17 cellular contexts compared by ENCODE assay signal in the genomic region with DNA sequence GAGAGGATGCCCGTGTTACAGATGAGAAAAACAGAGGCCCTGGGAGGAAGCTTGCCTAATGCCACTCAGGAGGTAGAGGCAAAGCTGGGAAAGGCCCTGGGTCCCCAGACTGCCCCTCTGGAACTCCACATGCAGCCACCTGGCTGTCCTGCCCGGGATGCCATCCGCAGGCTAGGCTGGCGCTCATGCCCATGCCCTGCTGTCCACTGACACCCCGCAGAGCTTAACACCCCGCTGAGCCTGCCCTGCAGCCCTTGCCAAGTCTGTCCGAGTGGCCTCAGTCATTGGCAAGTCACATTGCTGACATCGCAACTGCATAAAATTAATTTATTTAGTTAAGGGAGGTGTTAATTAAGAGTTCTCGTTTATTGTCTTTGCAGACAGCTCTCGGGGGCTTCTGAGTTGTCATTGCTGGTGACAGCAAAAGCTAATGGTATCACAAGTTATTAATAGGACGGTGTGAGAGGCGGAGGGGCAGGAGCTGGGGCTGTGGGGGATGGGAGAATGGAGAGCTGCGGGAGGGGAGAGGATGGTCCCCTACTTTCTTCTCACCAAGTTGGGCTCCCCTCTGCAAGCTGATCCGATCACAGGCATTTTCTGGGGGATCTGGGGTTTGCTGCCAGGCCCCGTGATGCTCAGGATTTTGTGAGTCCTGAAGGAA. TPM values are rescaled to one million over a fixed set of nuclear protein-coding genes. Genes with fewer than 3 reads are reported as not detected.
DNase-seq lines count a peak whose midpoint lies in the region; ATAC-seq, FAIRE-seq and TF ChIP-seq lines count a peak whose summit lies in the region.
"Had no signal": no experiment of that assay in that cellular context is flagged by ENCODE, and none has a peak within 500 bp of the region (broad histone marks: within the 10 kb centered on the region; RNA-seq: fewer than 3 reads in every experiment).

No MANE protein-coding gene starts in this region.

- H3K27me3 ChIP-seq in left ventricle myocardium inferior (ENCODE audit: low read depth) (no peaks in the 10 kb centered on the region), neuronal stem cell (ENCODE audit: control insufficient read depth in 3 of 3, insufficient read depth in 3 of 3, low read depth in 1 of 3, low read length in 3 of 3) (peaks cover 0 to 20% (median 0%) of the 10 kb centered on the region in 3 experiments), HAP-1 (ENCODE audit: low read depth) (peaks cover 4% of the 10 kb centered on the region; the same call in 1 of the 2 replicates)
- H3K27me3 ChIP-seq: BLaER1 had no signal

- H2BK5ac ChIP-seq in neuronal stem cell (ENCODE audit: low read length), result no peak overlapping the region

- DNase-seq in Right ventricle myocardium inferior (ENCODE audit: missing footprints) (no peak), cardiac septum (ENCODE audit: low spot score) (no peak), left ventricle myocardium inferior (peak; percentile 33), neuronal stem cell (ENCODE audit: low spot score) (no peak), GM12892 (ENCODE audit: insufficient read length) (no peak), islet precursor cell (no peak), HAP-1 (ENCODE audit: low spot score in 2 of 2) (no peak)
- no peak for DNase-seq in activated naive CD4-positive, alpha-beta T cell treated with Interleukin-2 at 50 U/mL for 16 hours
- DNase-seq: 8988T; AML-193; Caco-2; CD8-positive, alpha-beta memory T cell; DND-41; GDM1 had no signal

- no peak overlapping the region for H4K8ac ChIP-seq in neuronal stem cell (ENCODE audit: low read depth, low read length)

- H2AFZ ChIP-seq in neuronal stem cell (ENCODE audit: low read length), result no peak overlapping the region

- no CpG with 5 or more reads among the region's 15 CpGs for WGBS in neuronal stem cell (ENCODE audit: extremely low coverage in 2 of 2, insufficient read length in 2 of 2, insufficient replicate concordance in 1 of 2), 2 donors

- TF ChIP-seq POLR2A in GM12892 (IDR thresholded peaks at IDR 0.05; ENCODE audit: low read depth, low read length), result no peak

- FAIRE-seq in GM12892 (lab: Jason Lieb, UNC), result no peak
- FAIRE-seq: H1 had no signal

- H3K4ac ChIP-seq in neuronal stem cell (ENCODE audit: low read length), result no peak overlapping the region

- peak overlapping the region; percentile 38 for H3K18ac ChIP-seq in neuronal stem cell (ENCODE audit: low read length)

- no peak overlapping the region for H2BK15ac ChIP-seq in neuronal stem cell (ENCODE audit: low read length)

- H2BK12ac ChIP-seq in neuronal stem cell (ENCODE audit: low read length), result no peak overlapping the region

- no peak overlapping the region for H3K23ac ChIP-seq in neuronal stem cell (ENCODE audit: low read depth, low read length, poor library complexity)

- intact Hi-C loops in Right ventricle myocardium inferior (cut with DNase I) (no loop called here), cardiac septum (cut with DNase I) (no loop called here), left ventricle myocardium inferior (cut with micrococcal nuclease) (no loop called here)

- H3K36me3 ChIP-seq in left ventricle myocardium inferior, result no peaks in the 10 kb centered on the region
- no peaks in the 10 kb centered on the region for H3K36me3 ChIP-seq in neuronal stem cell (replicated peaks in 1 of 2; ENCODE audit: control insufficient read depth in 2 of 2, insufficient read depth in 2 of 2, low read length in 2 of 2)
- no peaks in the 10 kb centered on the region for H3K36me3 ChIP-seq in HAP-1 (replicated peaks)
- H3K36me3 ChIP-seq: BLaER1 had no signal

- H3K9ac ChIP-seq in neuronal stem cell (ENCODE audit: low read depth, low read length, poor library complexity), result no peak overlapping the region
- H3K9ac ChIP-seq: BLaER1 had no signal

- in situ Hi-C loops in HAP-1 (cut with MboI; ENCODE audit: low sequenced_read_pairs), result no loop called here

- H3K4me1 ChIP-seq in left ventricle myocardium inferior (peaks cover 47% of the 10 kb centered on the region), neuronal stem cell (ENCODE audit: control insufficient read depth in 2 of 2, insufficient read depth in 1 of 2, low read depth in 1 of 2, low read length in 2 of 2) (peaks cover 0 to 10% of the 10 kb centered on the region in 2 donors), HAP-1 (no peaks in the 10 kb centered on the region)
- H3K4me1 ChIP-seq: Caco-2 had no signal

- ATAC-seq in Right ventricle myocardium inferior, result peak; percentile 52
- ATAC-seq: HCT116 had no signal

- H3K27ac ChIP-seq in left ventricle myocardium inferior (replicated peaks) (peak overlapping the region; percentile 65), neuronal stem cell (replicated peaks; ENCODE audit: low read length) (no peak overlapping the region)
- H3K27ac ChIP-seq: BLaER1 had no signal

- H2BK120ac ChIP-seq in neuronal stem cell (ENCODE audit: low read depth, low read length), result no peak overlapping the region

- no peak overlapping the region for H3K4me3 ChIP-seq in left ventricle myocardium inferior
- no peak overlapping the region for H3K4me3 ChIP-seq in neuronal stem cell (ENCODE audit: low read length in 2 of 2)
- H3K4me3 ChIP-seq in HAP-1, result no peak overlapping the region
- H3K4me3 ChIP-seq: BLaER1 had no signal

- H3K9me3 ChIP-seq in left ventricle myocardium inferior (replicated peaks) (no peaks in the 10 kb centered on the region), neuronal stem cell (replicated peaks in 1 of 2; ENCODE audit: control insufficient read depth in 2 of 2, insufficient read depth in 1 of 2, low read depth in 1 of 2, low read length in 2 of 2) (no peaks in the 10 kb centered on the region), HAP-1 (no peaks in the 10 kb centered on the region)
- H3K9me3 ChIP-seq: BLaER1, Caco-2 had no signal

- H3K4me2 ChIP-seq in neuronal stem cell (ENCODE audit: insufficient read depth, low read length, poor library complexity, severe bottlenecking), result no peak overlapping the region
- H3K4me2 ChIP-seq: BLaER1 had no signal

- H3K14ac ChIP-seq in neuronal stem cell (ENCODE audit: low read length), result no peak overlapping the region

- no peak overlapping the region for H2AK5ac ChIP-seq in neuronal stem cell (ENCODE audit: low read depth, low read length)

- TF ChIP-seq CTCF in left ventricle myocardium inferior (IDR thresholded peaks at IDR 0.05; ENCODE audit: borderline replicate concordance), result peak; percentile 23

- H3K79me1 ChIP-seq in neuronal stem cell (ENCODE audit: low read depth, low read length), result peaks cover 2% of the 10 kb centered on the region

- H4K91ac ChIP-seq in neuronal stem cell (ENCODE audit: low read depth, low read length, poor library complexity), result no peak overlapping the region

RNA-seq across cellular contexts. Expression of gene PCBD1, which starts 55.6 kb away (rescaled TPM):
- 155 TPM for total RNA-seq in Right ventricle myocardium inferior
- total RNA-seq in cardiac septum, result 121 TPM
- total RNA-seq in left ventricle myocardium inferior, result 123 TPM
- polyA plus RNA-seq in neuronal stem cell (2013, experiment 1 of 2), result 71.7 TPM
- polyA plus RNA-seq in neuronal stem cell (2013, experiment 2 of 2), result 72.0 TPM
- 48.9 TPM for polyA plus RNA-seq in GM12892 (2012; ENCODE audit: missing spikeins)
